ENCODE assay signal across 8 cellular contexts in genomic region chr21:33332143-33332542, GRCh38. TPM values are rescaled to one million over a fixed set of nuclear protein-coding genes. Genes with fewer than 3 reads are reported as not detected.
A peak's percentile ranks its signal among the peaks of the same experiment; 100 is the strongest.
DNase-seq lines count a peak whose midpoint lies in the region; ATAC-seq lines count a peak whose summit lies in the region.
"Had no signal": no experiment of that assay in that cellular context is flagged by ENCODE, and none has a peak within 500 bp of the region (broad histone marks: within the 10 kb centered on the region; RNA-seq: fewer than 3 reads in every experiment).

No MANE protein-coding gene starts in this region.

- peaks cover 53% of the 10 kb centered on the region for H3K4me1 Mint-ChIP-seq in central memory CD8-positive, alpha-beta T cell

- no peaks in the 10 kb centered on the region for H3K9me3 Mint-ChIP-seq in central memory CD8-positive, alpha-beta T cell

- ATAC-seq in GM18519 (IDR thresholded peaks at IDR 0.05; ENCODE audit: low FRiP score, unreplicated experiment) (peak; percentile 69), GM21381 (IDR thresholded peaks at IDR 0.05; ENCODE audit: unreplicated experiment) (peak; percentile 78), HG03196 (IDR thresholded peaks at IDR 0.05; ENCODE audit: unreplicated experiment) (peak; percentile 68)
- ATAC-seq in central memory CD8-positive, alpha-beta T cell (replicated peaks; ENCODE audit: extremely low read depth, poor library complexity, severe bottlenecking), result no peak

- no peak overlapping the region for H3K27ac Mint-ChIP-seq in central memory CD8-positive, alpha-beta T cell (ENCODE audit: low read depth)

- H3K36me3 Mint-ChIP-seq in central memory CD8-positive, alpha-beta T cell (ENCODE audit: insufficient read depth), result peaks cover 6% of the 10 kb centered on the region

- H3K4me3 Mint-ChIP-seq in central memory CD8-positive, alpha-beta T cell, result peak overlapping the region; percentile 8

- no peak for DNase-seq in central memory CD8-positive, alpha-beta T cell (ENCODE audit: low spot score in 2 of 2)
- DNase-seq in NCI-H128 (lab: John Stamatoyannopoulos, UW; ENCODE audit: unreplicated experiment) (no peak), NCI-H187 (lab: John Stamatoyannopoulos, UW) (no peak), A172 (ENCODE audit: low spot score) (no peak)
- DNase-seq: NCI-H2107 had no signal

- H3K27me3 Mint-ChIP-seq in central memory CD8-positive, alpha-beta T cell, result no peaks in the 10 kb centered on the region

RNA-seq across cellular contexts. Expression of gene IFNAR1, which starts 7.4 kb away (rescaled TPM):
- 15.7 and 20.5 TPM in 2 replicates for total RNA-seq in A172 (2014; rRNA removed; shearing (Covaris generic))
